ENCODE assay signal across 8 cellular contexts in genomic region chr16:19068237-19068815, GRCh38. TPM values are rescaled to one million over a fixed set of nuclear protein-coding genes. Genes with fewer than 3 reads are reported as not detected.
A peak's percentile ranks its signal among the peaks of the same experiment; 100 is the strongest.
DNase-seq lines count a peak whose midpoint lies in the region; ATAC-seq and TF ChIP-seq lines count a peak whose summit lies in the region.

No MANE protein-coding gene starts in this region.

- H3K9me2 ChIP-seq in neural cell (ENCODE audit: insufficient read depth, low read length): no peaks in the 10 kb centered on the region

- H2AFZ ChIP-seq in neural cell (ENCODE audit: low read depth, low read length): peak overlapping the region; percentile 98

- no peaks in the 10 kb centered on the region for H3K9me3 ChIP-seq in BLaER1
- H3K9me3 ChIP-seq in ectodermal cell (ENCODE audit: control insufficient read depth, low read length): no peaks in the 10 kb centered on the region
- no peaks in the 10 kb centered on the region for H3K9me3 ChIP-seq in neural cell (ENCODE audit: low read length)

- DNase-seq in NB4 (ENCODE audit: low read depth) (peak; percentile 12), NCI-H1694 treated with DMSO at 0.1 percent for 48 hours (lab: John Stamatoyannopoulos, UW) (no peak)
- no peak for DNase-seq in stimulated activated CD4-positive, alpha-beta T cell treated with anti-CD3 and anti-CD28 coated beads, Interleukin-15, amount 100 ng/mL, for 24 hours

- H3K36me3 ChIP-seq in BLaER1 (peaks cover 16% of the 10 kb centered on the region), ectodermal cell (ENCODE audit: control insufficient read depth, insufficient read depth, low read length) (no peaks in the 10 kb centered on the region), neural cell (ENCODE audit: insufficient read depth, low read length) (peaks cover 8% of the 10 kb centered on the region)

- H3K9ac ChIP-seq in BLaER1 (peak overlapping the region; percentile 98), neural cell (ENCODE audit: low read length) (peak overlapping the region; percentile 94)

- H4K20me1 ChIP-seq in BLaER1 (no peaks in the 10 kb centered on the region), neural cell (ENCODE audit: insufficient read depth) (no peaks in the 10 kb centered on the region)

- 64 to 73% methylated on average over 15 to 19 of the region's 19 CpGs for WGBS in ectodermal cell, 2 experiments

- TF ChIP-seq POLR2A in NB4 (IDR thresholded peaks at IDR 0.05; ENCODE audit: extremely low read depth, insufficient read length): no peak

- TF ChIP-seq RAD21 in neural cell (conservative IDR thresholded peaks at IDR 0.05): no peak

- TF ChIP-seq CTCF in NB4 (IDR thresholded peaks at IDR 0.05; ENCODE audit: low read depth, low read length) (no peak), neural cell (IDR thresholded peaks at IDR 0.05; ENCODE audit: poor library complexity, severe bottlenecking) (no peak)

- H3K27me3 ChIP-seq in BLaER1: no peaks in the 10 kb centered on the region
- no peaks in the 10 kb centered on the region for H3K27me3 ChIP-seq in ectodermal cell (ENCODE audit: control insufficient read depth, insufficient read depth, low read length, poor library complexity, severe bottlenecking)
- no peaks in the 10 kb centered on the region for H3K27me3 ChIP-seq in neural cell (ENCODE audit: insufficient read depth, low read depth, low read length)

- H3K4me3 ChIP-seq in BLaER1: peak overlapping the region; percentile 80
- H3K4me3 ChIP-seq in NB4 (ENCODE audit: low read depth, low read length): peak overlapping the region; percentile 92
- H3K4me3 ChIP-seq in ectodermal cell (ENCODE audit: insufficient read depth, low read depth, low read length): peak overlapping the region; percentile 67
- peak overlapping the region; percentile 82 for H3K4me3 ChIP-seq in neural cell (ENCODE audit: low read length)

- ATAC-seq in GM21515 (IDR thresholded peaks at IDR 0.05; ENCODE audit: unreplicated experiment) (no peak), esophagus mucosa (no peak)

- H3K27ac ChIP-seq in BLaER1: peak overlapping the region; percentile 99
- peak overlapping the region; percentile 97 for H3K27ac ChIP-seq in ectodermal cell (ENCODE audit: insufficient read depth, low read depth, low read length, poor library complexity, severe bottlenecking)
- H3K27ac ChIP-seq in neural cell (ENCODE audit: low read length): peak overlapping the region; percentile 99

- peaks cover 9% of the 10 kb centered on the region for H3K79me2 ChIP-seq in neural cell (replicated peaks; ENCODE audit: insufficient read depth, low read length)

- H3F3A ChIP-seq in neural cell (ENCODE audit: insufficient read depth, low read length, poor library complexity, severe bottlenecking): peaks cover 8% of the 10 kb centered on the region

- H3K4me1 ChIP-seq in BLaER1 (peaks cover 27% of the 10 kb centered on the region), ectodermal cell (ENCODE audit: control insufficient read depth, insufficient read depth, low read length) (no peaks in the 10 kb centered on the region)

- peak overlapping the region; percentile 73 for H3K4me2 ChIP-seq in BLaER1
- peak overlapping the region; percentile 75 for H3K4me2 ChIP-seq in neural cell (ENCODE audit: low read length)

- TF ChIP-seq EP300 in neural cell (conservative IDR thresholded peaks at IDR 0.05; ENCODE audit: poor library complexity, severe bottlenecking): no peak

TF ChIP-seq in neural cell, 6 proteins besides CTCF, POLR2A, EP300 and RAD21:
- TF ChIP-seq REST (IDR thresholded peaks at IDR 0.05; ENCODE audit: borderline replicate concordance) (no peak), TAF1 (IDR thresholded peaks at IDR 0.05; ENCODE audit: low read depth) (no peak), POLR2AphosphoS5 (IDR thresholded peaks at IDR 0.05) (no peak), MXI1 (conservative IDR thresholded peaks at IDR 0.05; ENCODE audit: poor library complexity, severe bottlenecking) (no peak)

RNA-seq across cellular contexts. Expression of gene COQ7, which starts 0.9 kb away (rescaled TPM):
- polyA plus RNA-seq in ectodermal cell (2013, experiment 1 of 4): 16.3 TPM
- 19.0 TPM for polyA plus RNA-seq in ectodermal cell (2013, experiment 2 of 4)
- polyA plus RNA-seq in ectodermal cell (2013, experiment 3 of 4): 15.6 TPM
- 16.4 TPM for polyA plus RNA-seq in ectodermal cell (2013, experiment 4 of 4)
- 38.5 and 47.0 TPM in 2 replicates for polyA plus RNA-seq in neural cell
- 37.7 and 40.2 TPM in 2 replicates for polyA minus RNA-seq in neural cell
- total RNA-seq in esophagus mucosa: 12.8 TPM

RNA-seq across cellular contexts. Expression of gene ITPRIPL2, which starts 45.4 kb away (rescaled TPM):
- polyA plus RNA-seq in ectodermal cell (2013, experiment 1 of 4): 3.9 TPM
- 4.1 TPM for polyA plus RNA-seq in ectodermal cell (2013, experiment 2 of 4)
- polyA plus RNA-seq in ectodermal cell (2013, experiment 3 of 4): 2.8 TPM
- polyA plus RNA-seq in ectodermal cell (2013, experiment 4 of 4): 3.2 TPM
- not detected in 2 replicates for polyA plus RNA-seq in neural cell
- polyA minus RNA-seq in neural cell: 0.24 TPM in 1 of 2 replicates, not detected in the other
- 29.2 TPM for total RNA-seq in esophagus mucosa
